ENCODE assay signal across 14 cellular contexts in the genomic region with DNA sequence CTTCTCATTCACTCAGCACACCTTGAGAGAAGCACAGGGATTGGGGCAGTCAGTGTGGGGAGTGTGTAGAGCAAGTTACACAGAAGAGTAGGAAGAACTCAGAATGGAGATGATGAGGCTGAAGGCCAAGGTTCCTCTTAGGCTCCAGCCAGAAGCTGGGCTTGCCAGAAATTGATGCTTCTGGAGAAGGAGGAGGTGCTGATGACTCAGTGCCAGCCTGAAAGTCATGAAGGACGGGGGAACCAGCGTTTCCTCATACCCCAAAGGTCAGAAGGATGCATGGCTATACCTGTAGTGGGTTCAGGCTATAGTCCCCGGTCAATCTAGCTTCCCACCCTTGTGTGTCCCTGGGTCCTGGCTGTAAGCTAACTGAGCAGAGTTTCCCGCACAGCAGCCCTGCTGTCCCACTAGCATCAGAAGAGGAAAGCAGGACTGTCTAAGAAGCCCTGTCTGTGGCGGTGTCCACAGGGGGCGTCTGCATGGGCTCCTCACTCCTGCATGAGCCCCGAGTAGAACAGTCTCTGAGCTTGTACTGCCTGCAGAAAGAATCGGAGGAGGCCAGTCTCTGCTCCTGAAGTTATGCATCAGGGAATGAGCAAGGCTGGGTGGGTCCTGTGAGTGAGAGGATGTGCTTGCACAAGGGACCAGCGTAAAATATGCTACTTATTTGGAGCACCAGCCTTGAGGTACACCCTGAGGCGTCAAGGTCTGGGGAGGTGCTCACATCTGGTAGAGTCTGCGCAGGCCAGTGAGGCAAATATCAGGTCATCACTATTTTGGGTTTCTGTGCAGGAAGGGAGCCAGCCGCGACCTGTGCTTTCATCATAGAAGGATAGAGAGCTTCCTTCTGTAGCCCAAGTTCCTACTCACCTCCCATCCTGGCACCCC.
DNase-seq lines count a peak whose midpoint lies in the region; ATAC-seq and TF ChIP-seq lines count a peak whose summit lies in the region.
"Had no signal": no experiment of that assay in that cellular context is flagged by ENCODE, and none has a peak within 500 bp of the region (broad histone marks: within the 10 kb centered on the region; RNA-seq: fewer than 3 reads in every experiment).

No MANE protein-coding gene starts in this region.

- H3K36me3 ChIP-seq in RWPE2 (ENCODE audit: low read depth) (no peaks in the 10 kb centered on the region), A673 (ENCODE audit: insufficient read depth, low read length, poor library complexity, severe bottlenecking) (no peaks in the 10 kb centered on the region)
- H3K36me3 ChIP-seq: transverse colon had no signal

- no peak overlapping the region for H3K4me3 Mint-ChIP-seq in type B pancreatic cell

- no TSS peak for BruUV-seq in A673 (replicated peaks; lab: Mats Ljungman, UMichigan)

- H3K27me3 ChIP-seq in RWPE2 (ENCODE audit: insufficient read depth, poor library complexity, severe bottlenecking) (no peaks in the 10 kb centered on the region), A673 (replicated peaks; ENCODE audit: insufficient read depth, low read depth, low read length, poor library complexity) (no peaks in the 10 kb centered on the region)
- H3K27me3 ChIP-seq: dorsolateral prefrontal cortex, transverse colon had no signal

- H3K36me3 Mint-ChIP-seq in type B pancreatic cell, result no peaks in the 10 kb centered on the region

- ATAC-seq in RWPE2 (ENCODE audit: low read depth), result peak; percentile 81

- H3K4me1 Mint-ChIP-seq in type B pancreatic cell (ENCODE audit: unreplicated experiment), result peaks cover 8% of the 10 kb centered on the region

- H3K4me3 ChIP-seq in RWPE2 (ENCODE audit: severe bottlenecking) (no peak overlapping the region), foreskin fibroblast (ENCODE audit: low read depth in 1 of 2, low read length in 2 of 2) (no peak overlapping the region), A673 (ENCODE audit: low read depth, low read length, poor library complexity, severe bottlenecking) (no peak overlapping the region)
- H3K4me3 ChIP-seq: dorsolateral prefrontal cortex, transverse colon had no signal

- CTCF ChIA-PET in A673 (lab: Charles Lee), result no interaction called here

- peaks cover 21% of the 10 kb centered on the region for H3K27me3 Mint-ChIP-seq in type B pancreatic cell

- intact Hi-C loops in A673 (cut with micrococcal nuclease; ENCODE audit: unreplicated experiment), result no loop called here

- peak; percentile 7 to 12 for DNase-seq in activated T-cell treated with anti-CD3 and anti-CD28 coated beads, Interleukin-2, amount 50 U/mL, for 48 hours
- DNase-seq in activated T-cell treated with anti-CD3 and anti-CD28 coated beads for 4 hours (no peak), RWPE2 (ENCODE audit: low spot score) (peak; percentile 61), foreskin fibroblast (peak; percentile 26 to 67), type B pancreatic cell (ENCODE audit: extremely low spot score, unreplicated experiment) (peak; percentile 48), A673 (ENCODE audit: low spot score) (no peak), NCI-H2081 treated with DMSO at 0.1 percent for 48 hours (lab: John Stamatoyannopoulos, UW) (no peak), HK-2 (ENCODE audit: unreplicated experiment) (no peak)
- DNase-seq: foreskin melanocyte; NCI-H187; NCI-H524; stimulated activated CD4-positive, alpha-beta T cell treated with anti-CD3 and anti-CD28 coated beads, Interleukin-15, amount 100 ng/mL, for 24 hours; transverse colon had no signal

- H3K27ac ChIP-seq in RWPE2 (ENCODE audit: poor library complexity, severe bottlenecking) (peak overlapping the region; percentile 29), A673 (ENCODE audit: low read depth, low read length, poor library complexity, severe bottlenecking) (no peak overlapping the region)
- H3K27ac ChIP-seq: dorsolateral prefrontal cortex, transverse colon had no signal

- H3K4me1 ChIP-seq in RWPE2 (ENCODE audit: insufficient read depth, poor library complexity, severe bottlenecking) (peaks cover 37% of the 10 kb centered on the region), A673 (ENCODE audit: insufficient read depth, low read length, poor library complexity, severe bottlenecking) (no peaks in the 10 kb centered on the region)

- H3K9me3 Mint-ChIP-seq in type B pancreatic cell, result peaks cover 7% of the 10 kb centered on the region

- POLR2A ChIA-PET in A673 (lab: Charles Lee; ENCODE audit: low non-redundant PET), result interaction anchor here (0.6 kb wide), 1 partner anchor 209 kb away, joined by 8 read pairs; no protein-coding TSS in a partner anchor

- no peak for TF ChIP-seq CTCF in RWPE2 (IDR thresholded peaks at IDR 0.05; ENCODE audit: poor library complexity, severe bottlenecking)
- no peak for TF ChIP-seq CTCF in foreskin fibroblast (IDR thresholded peaks at IDR 0.05; ENCODE audit: low read depth, low read length)
- no peak for TF ChIP-seq CTCF in type B pancreatic cell (conservative IDR thresholded peaks at IDR 0.05)
- TF ChIP-seq CTCF in A673 (conservative IDR thresholded peaks at IDR 0.05; ENCODE audit: low read depth, low read length), result no peak

- no peak overlapping the region for H3K27ac Mint-ChIP-seq in type B pancreatic cell

- peaks cover 2% of the 10 kb centered on the region for H3K9me3 ChIP-seq in RWPE2 (ENCODE audit: severe bottlenecking)
- no peaks in the 10 kb centered on the region for H3K9me3 ChIP-seq in A673 (ENCODE audit: low read depth, low read length, poor library complexity, severe bottlenecking)
- H3K9me3 ChIP-seq: transverse colon had no signal

Comparison
In these comparisons a context has a peak if more than half of its experiments do, and no peak if none do; other contexts are left out.
1. DNase-seq: peak in activated T-cell treated with anti-CD3 and anti-CD28 coated beads, Interleukin-2, amount 50 U/mL, for 48 hours (2 of 2), RWPE2 (single experiment), foreskin fibroblast (2 of 2) and type B pancreatic cell (single experiment); none in activated T-cell treated with anti-CD3 and anti-CD28 coated beads for 4 hours (single experiment), A673 (single experiment), NCI-H2081 treated with DMSO at 0.1 percent for 48 hours (single experiment) and HK-2 (single experiment).